9 cellular contexts compared by ENCODE assay signal in the genomic region with DNA sequence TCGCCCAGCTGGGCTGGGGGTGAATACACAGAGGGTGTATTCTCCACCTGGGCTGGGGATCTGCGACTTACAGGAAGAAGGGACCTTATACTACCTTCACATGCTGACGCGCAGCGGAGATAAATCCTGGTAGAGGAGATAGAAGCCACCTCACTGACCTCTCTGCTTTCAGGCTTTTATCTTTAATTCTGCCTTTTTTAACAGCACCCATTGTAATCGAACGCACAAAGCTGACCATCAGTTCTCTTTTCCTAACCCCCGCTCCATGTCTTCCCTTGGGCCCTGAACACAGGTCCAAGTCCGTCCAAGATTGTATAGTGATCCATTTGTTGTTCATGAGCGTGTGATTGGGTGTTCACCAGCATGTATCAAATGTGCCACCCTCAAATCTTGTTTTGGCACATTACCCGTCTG. TPM values are rescaled to one million over a fixed set of nuclear protein-coding genes. Genes with fewer than 3 reads are reported as not detected.
DNase-seq lines count a peak whose midpoint lies in the region; ATAC-seq and TF ChIP-seq lines count a peak whose summit lies in the region.
"Had no signal": no experiment of that assay in that cellular context is flagged by ENCODE, and none has a peak within 500 bp of the region (broad histone marks: within the 10 kb centered on the region; RNA-seq: fewer than 3 reads in every experiment).

No MANE protein-coding gene starts in this region.

- H3K9ac ChIP-seq in ES-I3 (ENCODE audit: low read depth, low read length) = peak overlapping the region; percentile 44

- WGBS in esophagus squamous epithelium, 2 donors = 80 to 82% methylated on average over 11 of the region's 11 CpGs
- 77% methylated on average over 11 of the region's 11 CpGs for WGBS in psoas muscle, 3 donors

- H3K4me1 ChIP-seq in ES-I3 (ENCODE audit: insufficient read depth, low read length) (0 out of 2 replicates have a peak, but pooled peaks cover 4% of the 10 kb centered on the region), esophagus squamous epithelium (peaks cover 27 to 47% (median 36%) of the 10 kb centered on the region in 3 donors), psoas muscle (peaks cover 42% of the 10 kb centered on the region)

- DNase-seq in esophagus squamous epithelium (lab: John Stamatoyannopoulos, UW) (no peak), psoas muscle (no peak), COR-L47 (lab: John Stamatoyannopoulos, UW) (no peak), SKM-1 (lab: John Stamatoyannopoulos, UW; ENCODE audit: unreplicated experiment) (no peak), omental fat pad (ENCODE audit: low spot score) (no peak)

- H3K27me3 ChIP-seq in esophagus squamous epithelium = no peaks in the 10 kb centered on the region
- H3K27me3 ChIP-seq in psoas muscle (ENCODE audit: insufficient read depth in 3 of 3, low read length in 2 of 3) = no peaks in the 10 kb centered on the region

- peak overlapping the region; percentile 70 to 92 (median 79) for H3K4me3 ChIP-seq in esophagus squamous epithelium
- H3K4me3 ChIP-seq in psoas muscle = peak overlapping the region; percentile 99

- TF ChIP-seq POLR2A in esophagus squamous epithelium (IDR thresholded peaks at IDR 0.05) = no peak

- intact Hi-C loops in esophagus squamous epithelium (cut with DNase I) (no loop called here), psoas muscle (cut with DNase I) (loop anchor here in 1 of 2 donors (1.0 kb wide), 1 partner anchor 9 kb away; a partner anchor contains a TSS)

- H3K9me3 ChIP-seq in ES-I3 (ENCODE audit: control insufficient read depth, insufficient read depth, low read length) (no peaks in the 10 kb centered on the region), esophagus squamous epithelium (no peaks in the 10 kb centered on the region), psoas muscle (no peaks in the 10 kb centered on the region)

- ATAC-seq in SK-N-SH treated with all-trans-retinoic acid at 6 μM for 48 hours = no peak
- ATAC-seq in psoas muscle = no peak
- ATAC-seq in HG02571 (IDR thresholded peaks at IDR 0.05; ENCODE audit: unreplicated experiment) = no peak
- no peak for ATAC-seq in omental fat pad (ENCODE audit: low FRiP score)

- H3K36me3 ChIP-seq in ES-I3 (ENCODE audit: insufficient read depth, low read length) = no peaks in the 10 kb centered on the region; the same call in 1 of the 2 replicates
- peaks cover 4 to 37% (median 6%) of the 10 kb centered on the region in 3 donors for H3K36me3 ChIP-seq in esophagus squamous epithelium
- peaks cover 0 to 16% of the 10 kb centered on the region in 2 donors for H3K36me3 ChIP-seq in psoas muscle (ENCODE audit: insufficient read depth in 1 of 2, low read depth in 1 of 2)

- peak overlapping the region; percentile 94 to 97 (median 94) for H3K27ac ChIP-seq in esophagus squamous epithelium
- peak overlapping the region; percentile 100 for H3K27ac ChIP-seq in psoas muscle

- peak in 1 of 6 experiments; percentile 2 for TF ChIP-seq CTCF in esophagus squamous epithelium (IDR thresholded peaks at IDR 0.05)
- TF ChIP-seq CTCF in psoas muscle (IDR thresholded peaks at IDR 0.05) = no peak
- TF ChIP-seq CTCF in omental fat pad (IDR thresholded peaks at IDR 0.05) = no peak

TF ChIP-seq in SK-N-SH treated with all-trans-retinoic acid at 6 μM for 48 hours, 23 proteins besides CTCF, POLR2A, EP300 and RAD21:
- no peak for TF ChIP-seq RARB (CRISPR knock-in tag; IDR thresholded peaks at IDR 0.05)
- TF ChIP-seq, protein P1, sequence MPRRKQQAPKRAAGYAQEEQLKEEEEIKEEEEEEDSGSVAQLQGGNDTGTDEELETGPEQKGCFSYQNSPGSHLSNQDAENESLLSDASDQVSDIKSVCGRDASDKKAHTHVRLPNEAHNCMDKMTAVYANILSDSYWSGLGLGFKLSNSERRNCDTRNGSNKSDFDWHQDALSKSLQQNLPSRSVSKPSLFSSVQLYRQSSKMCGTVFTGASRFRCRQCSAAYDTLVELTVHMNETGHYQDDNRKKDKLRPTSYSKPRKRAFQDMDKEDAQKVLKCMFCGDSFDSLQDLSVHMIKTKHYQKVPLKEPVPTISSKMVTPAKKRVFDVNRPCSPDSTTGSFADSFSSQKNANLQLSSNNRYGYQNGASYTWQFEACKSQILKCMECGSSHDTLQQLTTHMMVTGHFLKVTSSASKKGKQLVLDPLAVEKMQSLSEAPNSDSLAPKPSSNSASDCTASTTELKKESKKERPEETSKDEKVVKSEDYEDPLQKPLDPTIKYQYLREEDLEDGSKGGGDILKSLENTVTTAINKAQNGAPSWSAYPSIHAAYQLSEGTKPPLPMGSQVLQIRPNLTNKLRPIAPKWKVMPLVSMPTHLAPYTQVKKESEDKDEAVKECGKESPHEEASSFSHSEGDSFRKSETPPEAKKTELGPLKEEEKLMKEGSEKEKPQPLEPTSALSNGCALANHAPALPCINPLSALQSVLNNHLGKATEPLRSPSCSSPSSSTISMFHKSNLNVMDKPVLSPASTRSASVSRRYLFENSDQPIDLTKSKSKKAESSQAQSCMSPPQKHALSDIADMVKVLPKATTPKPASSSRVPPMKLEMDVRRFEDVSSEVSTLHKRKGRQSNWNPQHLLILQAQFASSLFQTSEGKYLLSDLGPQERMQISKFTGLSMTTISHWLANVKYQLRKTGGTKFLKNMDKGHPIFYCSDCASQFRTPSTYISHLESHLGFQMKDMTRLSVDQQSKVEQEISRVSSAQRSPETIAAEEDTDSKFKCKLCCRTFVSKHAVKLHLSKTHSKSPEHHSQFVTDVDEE (CRISPR knock-in tag; IDR thresholded peaks at IDR 0.05) = 0 out of 2 replicates have a peak, but pooled peaks have one; percentile 31

RNA-seq across cellular contexts. Expression of a gene that starts 0.7 kb away (rescaled TPM):
- total RNA-seq in esophagus squamous epithelium (10 to 100 TPM; 80.1 to 99.1 (median 97.7) TPM), psoas muscle (10 to 100 TPM; 74.9 to 91.2 (median 80.4) TPM), omental fat pad (100 to 1,000 TPM in 2 of 4 donors, 10 to 100 TPM in 2; 88.7 to 137 (median 111) TPM)
- 100 to 1,000 TPM; 101 to 223 (median 141) TPM for polyA plus RNA-seq in psoas muscle

RNA-seq across cellular contexts. Expression of a gene that starts 2.0 kb away (rescaled TPM):
- total RNA-seq in esophagus squamous epithelium (not detected), psoas muscle (not detected), omental fat pad (not detected)
- polyA plus RNA-seq in psoas muscle = not detected
- total RNA-seq: activated CD8-positive, alpha-beta memory T cell treated with anti-CD3 and anti-CD28 coated beads for 36 hours had no signal

RNA-seq across cellular contexts. Expression of a gene that starts 8.7 kb away (rescaled TPM):
- total RNA-seq in esophagus squamous epithelium (10 to 100 TPM; 17.7 to 35.3 (median 23.5) TPM), psoas muscle (10 to 100 TPM; 32.7 to 45.7 (median 37.1) TPM), omental fat pad (10 to 100 TPM; 13.2 to 26.9 (median 22.8) TPM)
- polyA plus RNA-seq in psoas muscle = 10 to 100 TPM; 33.0 to 49.2 (median 43.0) TPM

RNA-seq across cellular contexts. Expression of a gene that starts 23.1 kb away (rescaled TPM):
- total RNA-seq in esophagus squamous epithelium = 1 to 10 TPM; 2.1 to 4.2 (median 3.2) TPM
- 1 to 10 TPM; 4.9 to 5.9 (median 5.4) TPM for total RNA-seq in psoas muscle
- 10 to 100 TPM in 1 of 3 donors, 1 to 10 TPM in 2; 4.0 to 10.4 (median 7.0) TPM for polyA plus RNA-seq in psoas muscle
- 1 to 10 TPM; 4.0 to 10.0 (median 5.4) TPM for total RNA-seq in omental fat pad

RNA-seq across cellular contexts. Expression of a gene that starts 23.4 kb away (rescaled TPM):
- total RNA-seq in esophagus squamous epithelium (100 to 1,000 TPM; 142 to 237 (median 177) TPM), psoas muscle (100 to 1,000 TPM in 3 of 4 donors, 10 to 100 TPM in 1; 100.0 to 130 (median 111) TPM), omental fat pad (100 to 1,000 TPM; 113 to 270 (median 159) TPM)
- polyA plus RNA-seq in psoas muscle = 100 to 1,000 TPM in 1 of 3 donors, 10 to 100 TPM in 2; 68.9 to 102 (median 92.8) TPM
